13 cellular contexts compared by ENCODE assay signal in the genomic region with DNA sequence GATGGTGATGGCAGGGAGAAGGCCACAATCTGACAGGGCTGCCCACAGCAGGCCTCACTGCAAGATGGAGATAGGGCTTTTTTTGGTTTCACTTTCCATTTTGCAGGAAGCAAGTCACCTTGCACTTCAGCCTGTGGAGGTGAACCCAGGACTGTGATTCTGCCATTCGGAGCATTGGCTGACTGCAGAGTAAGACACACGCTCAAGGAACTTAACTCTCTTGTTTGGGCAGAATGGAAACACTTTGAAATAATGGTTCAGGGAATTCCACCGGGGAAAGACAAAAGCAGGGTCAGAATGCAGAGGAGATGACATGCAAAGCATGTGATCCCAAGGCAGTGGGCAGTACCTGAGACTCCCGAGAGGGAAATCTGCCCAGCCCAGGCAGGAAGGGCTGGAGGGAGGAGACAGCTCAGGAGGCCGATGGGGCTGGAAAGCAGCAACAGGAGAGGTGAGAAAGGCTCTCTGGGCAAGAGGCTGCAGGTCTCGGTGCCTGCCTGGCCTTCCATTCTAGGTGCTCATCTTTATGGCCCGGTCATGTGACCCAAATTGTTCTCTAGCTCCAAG. TPM values are rescaled to one million over a fixed set of nuclear protein-coding genes. Genes with fewer than 3 reads are reported as not detected.
DNase-seq lines count a peak whose midpoint lies in the region; ATAC-seq and TF ChIP-seq lines count a peak whose summit lies in the region.
"Had no signal": no experiment of that assay in that cellular context is flagged by ENCODE, and none has a peak within 500 bp of the region (broad histone marks: within the 10 kb centered on the region; RNA-seq: fewer than 3 reads in every experiment).

No MANE protein-coding gene starts in this region.

- H3K4me1 ChIP-seq in naive thymus-derived CD4-positive, alpha-beta T cell (ENCODE audit: control insufficient read depth in 2 of 2, insufficient read depth in 2 of 2, low read length in 2 of 2), result peaks cover 0 to 6% of the 10 kb centered on the region in 2 donors
- no peaks in the 10 kb centered on the region for H3K4me1 ChIP-seq in ovary (ENCODE audit: insufficient read depth)

- H3K4me3 Mint-ChIP-seq in central memory CD8-positive, alpha-beta T cell, result peak overlapping the region; percentile 0
- peak overlapping the region in 7 of 10 donors; percentile 11 to 77 (median 54) for H3K4me3 Mint-ChIP-seq in naive thymus-derived CD4-positive, alpha-beta T cell

- H3K36me3 Mint-ChIP-seq in central memory CD8-positive, alpha-beta T cell (ENCODE audit: insufficient read depth), result peaks cover 3% of the 10 kb centered on the region
- peaks cover 0 to 14% (median 10%) of the 10 kb centered on the region in 5 donors for H3K36me3 Mint-ChIP-seq in naive thymus-derived CD4-positive, alpha-beta T cell

- DNase-seq in EH (ENCODE audit: low read depth) (peak; percentile 7), LoVo (ENCODE audit: low spot score) (peak; percentile 20), amygdala (lab: John Stamatoyannopoulos, UW) (no peak), superior temporal gyrus (ENCODE audit: extremely low spot score) (no peak), activated T-cell treated with anti-CD3 and anti-CD28 coated beads for 4 hours (no peak), ovary (no peak)
- no peak for DNase-seq in central memory CD8-positive, alpha-beta T cell (ENCODE audit: low spot score in 2 of 2)
- no peak for DNase-seq in naive thymus-derived CD4-positive, alpha-beta T cell
- DNase-seq: activated effector memory CD4-positive, alpha-beta T cell treated with Interleukin-2 at 50 U/mL for 16 hours; effector CD4-positive, alpha-beta T cell; GF-D8; NCI-H2171; posterior cingulate gyrus had no signal

- no peak for TF ChIP-seq POLR2A in ovary (IDR thresholded peaks at IDR 0.05)

- no peaks in the 10 kb centered on the region for H3K9me3 ChIP-seq in naive thymus-derived CD4-positive, alpha-beta T cell (ENCODE audit: control insufficient read depth in 2 of 3, low read length in 3 of 3)
- no peaks in the 10 kb centered on the region for H3K9me3 ChIP-seq in ovary

- intact Hi-C loops in naive thymus-derived CD4-positive, alpha-beta T cell (cut with micrococcal nuclease), result no loop called here
- intact Hi-C loops in ovary (cut with DNase I), result no loop called here

- POLR2A ChIA-PET in naive thymus-derived CD4-positive, alpha-beta T cell (lab: Charles Lee), result no interaction called here

- peaks cover 17% of the 10 kb centered on the region for H3K4me1 Mint-ChIP-seq in central memory CD8-positive, alpha-beta T cell
- H3K4me1 Mint-ChIP-seq in naive thymus-derived CD4-positive, alpha-beta T cell, result peaks cover 11 to 27% (median 21%) of the 10 kb centered on the region in 7 donors

- CTCF ChIA-PET in naive thymus-derived CD4-positive, alpha-beta T cell (lab: Charles Lee), result no interaction called here

- no peak for TF ChIP-seq EP300 in ovary (IDR thresholded peaks at IDR 0.05)

- H3K27me3 ChIP-seq in naive thymus-derived CD4-positive, alpha-beta T cell (ENCODE audit: control insufficient read depth in 2 of 2, insufficient read depth in 2 of 2, low read length in 2 of 2), result no peaks in the 10 kb centered on the region
- no peaks in the 10 kb centered on the region for H3K27me3 ChIP-seq in ovary

- no peak overlapping the region for H3K27ac ChIP-seq in naive thymus-derived CD4-positive, alpha-beta T cell (ENCODE audit: low read depth, low read length)
- no peak overlapping the region for H3K27ac ChIP-seq in ovary

- H3K27ac Mint-ChIP-seq in central memory CD8-positive, alpha-beta T cell (ENCODE audit: low read depth), result no peak overlapping the region
- H3K27ac Mint-ChIP-seq in naive thymus-derived CD4-positive, alpha-beta T cell, result peak overlapping the region in 3 of 9 donors; percentile 8 to 64 (median 26)

- TF ChIP-seq CTCF in ovary (IDR thresholded peaks at IDR 0.05), result no peak

- H3K36me3 ChIP-seq in naive thymus-derived CD4-positive, alpha-beta T cell (ENCODE audit: control insufficient read depth in 2 of 3, insufficient read depth in 3 of 3, low read length in 3 of 3), result no peaks in the 10 kb centered on the region
- no peaks in the 10 kb centered on the region for H3K36me3 ChIP-seq in ovary

- no peak for ATAC-seq in central memory CD8-positive, alpha-beta T cell (replicated peaks; ENCODE audit: extremely low read depth, poor library complexity, severe bottlenecking)
- no peak for ATAC-seq in naive thymus-derived CD4-positive, alpha-beta T cell

- H3K4me3 ChIP-seq in naive thymus-derived CD4-positive, alpha-beta T cell (ENCODE audit: low read length), result no peak overlapping the region
- H3K4me3 ChIP-seq in ovary, result no peak overlapping the region

- WGBS in ovary, 3 donors, result 74 to 80% (median 75%) methylated on average over 7 of the region's 7 CpGs

- H3K9me3 Mint-ChIP-seq in central memory CD8-positive, alpha-beta T cell, result peaks cover 9% of the 10 kb centered on the region
- peaks cover 1 to 20% (median 8%) of the 10 kb centered on the region in 11 donors for H3K9me3 Mint-ChIP-seq in naive thymus-derived CD4-positive, alpha-beta T cell

- H3K27me3 Mint-ChIP-seq in central memory CD8-positive, alpha-beta T cell, result peaks cover 18% of the 10 kb centered on the region
- H3K27me3 Mint-ChIP-seq in naive thymus-derived CD4-positive, alpha-beta T cell, result peaks cover 5 to 28% (median 18%) of the 10 kb centered on the region in 5 donors

RNA-seq across cellular contexts. Expression of a gene that starts 58.7 kb away (rescaled TPM):
- not detected for total RNA-seq in naive thymus-derived CD4-positive, alpha-beta T cell
- polyA plus RNA-seq in naive thymus-derived CD4-positive, alpha-beta T cell, result not detected
- under 1 TPM in 2 of 7 donors, not detected in 5; 0.12 to 0.18 TPM for total RNA-seq in ovary
- under 1 TPM in 1 of 2 donors, not detected in 1; 0.05 TPM for polyA plus RNA-seq in ovary

Comparison
In these comparisons a context has a peak if more than half of its experiments do, and no peak if none do; other contexts are left out.
1. DNase-seq: peak in EH (single experiment) and LoVo (single experiment); none in central memory CD8-positive, alpha-beta T cell (0 of 2), naive thymus-derived CD4-positive, alpha-beta T cell (0 of 9), amygdala (0 of 56), superior temporal gyrus (single experiment), activated T-cell treated with anti-CD3 and anti-CD28 coated beads for 4 hours (single experiment) and ovary (0 of 5).